9 cellular contexts compared by ENCODE assay signal in the genomic region with DNA sequence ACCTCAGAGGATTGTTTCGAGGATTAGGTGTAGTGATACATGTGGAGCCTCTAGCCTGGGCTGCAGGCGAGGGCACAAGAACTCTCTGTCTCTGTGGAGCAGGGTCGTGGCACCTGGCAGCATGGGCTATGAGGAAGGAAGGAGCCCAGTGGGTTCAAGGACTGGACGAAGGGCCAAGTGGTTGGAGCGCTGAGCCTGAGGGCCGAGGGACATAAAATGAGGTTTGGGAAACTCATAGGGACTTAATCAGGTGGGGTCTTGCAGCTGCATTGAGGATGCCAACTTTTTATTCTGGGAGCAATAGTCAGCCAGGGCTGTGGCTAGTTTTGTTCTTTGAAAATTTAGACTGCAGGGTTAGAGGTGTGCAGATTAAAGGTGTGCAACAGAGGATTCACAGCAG.
"Had no signal": no experiment of that assay in that cellular context is flagged by ENCODE, and none has a peak within 500 bp of the region (broad histone marks: within the 10 kb centered on the region; RNA-seq: fewer than 3 reads in every experiment).

No MANE protein-coding gene starts in this region.

- ATAC-seq: GM23338, HCT116 had no signal

- H3K36me3 ChIP-seq: HAP-1 had no signal

- H3K4me3 ChIP-seq: GM23248, GM23338, HAP-1 had no signal

- H3K9me3 ChIP-seq: HAP-1 had no signal

- H3K27ac Mint-ChIP-seq: GM23338, H9, HFFc6 had no signal

- H3K4me1 ChIP-seq: HAP-1 had no signal

- H3K4me3 Mint-ChIP-seq: GM23338, H9, HFFc6 had no signal

- H3K27ac ChIP-seq: GM23248 had no signal

- DNase-seq: GM23248, GOT3, H7, H9, HCEC 1CT, HFFc6 had no signal

- H3K4me1 Mint-ChIP-seq: GM23338 had no signal
